In genomic region chr5:80031109-80031508, GRCh38 we compare ENCODE assay signal across 1 cellular context.
TF ChIP-seq lines count a peak whose summit lies in the region.

No MANE protein-coding gene starts in this region.

TF ChIP-seq in GM12878, 131 proteins besides CTCF, POLR2A, EP300 and RAD21:
- no peak for TF ChIP-seq KDM1A (IDR thresholded peaks at IDR 0.05; ENCODE audit: borderline replicate concordance)
- TF ChIP-seq FOXM1 (IDR thresholded peaks at IDR 0.05; ENCODE audit: low read depth, low read length) = no peak
- no peak for TF ChIP-seq HDAC2 (IDR thresholded peaks at IDR 0.05)
- TF ChIP-seq IRF5 (IDR thresholded peaks at IDR 0.05; ENCODE audit: borderline replicate concordance) = no peak
- TF ChIP-seq CBX3 (IDR thresholded peaks at IDR 0.05; ENCODE audit: borderline replicate concordance, low read depth) = no peak
- no peak for TF ChIP-seq ELK1 (IDR thresholded peaks at IDR 0.05; ENCODE audit: low read depth, low read length)
- TF ChIP-seq GATAD2B (conservative IDR thresholded peaks at IDR 0.05; ENCODE audit: low read depth) = no peak
- no peak for TF ChIP-seq FOS (IDR thresholded peaks at IDR 0.05; ENCODE audit: borderline replicate concordance, extremely low read depth, insufficient read length)
TF ChIP-seq in GM12878: peak in this region for 0.
